In the genomic region with DNA sequence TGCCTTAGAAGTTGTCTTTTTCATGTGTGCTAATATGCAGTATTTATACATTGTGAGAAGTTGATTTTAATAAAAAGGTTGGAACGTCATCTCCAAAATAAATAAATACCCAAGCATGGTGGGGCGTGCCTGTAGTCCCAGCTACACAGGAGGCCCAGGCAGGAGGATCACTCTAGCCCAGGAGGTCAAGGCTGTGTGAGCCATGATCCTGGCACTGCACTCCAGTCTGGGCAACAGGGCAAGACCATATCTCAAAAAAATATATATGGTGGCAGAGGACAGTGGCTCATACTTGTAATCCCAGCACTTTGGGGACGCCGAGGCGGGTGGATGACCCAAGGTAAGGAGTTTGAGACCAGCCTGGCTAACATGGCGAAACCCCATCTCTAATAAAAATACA, we compare ENCODE assay signal across 25 cellular contexts. TPM values are rescaled to one million over a fixed set of nuclear protein-coding genes. Genes with fewer than 3 reads are reported as not detected.
"Had no signal": no experiment of that assay in that cellular context is flagged by ENCODE, and none has a peak within 500 bp of the region (broad histone marks: within the 10 kb centered on the region; RNA-seq: fewer than 3 reads in every experiment).

No MANE protein-coding gene starts in this region.

- H3K4me2 ChIP-seq: smooth muscle cell had no signal

- H3K9me3 Mint-ChIP-seq: memory B cell; natural killer cell; stimulated activated effector memory CD8-positive, alpha-beta T cell treated with anti-CD3 and anti-CD28 coated beads, Interleukin-12 subunit alpha, Interleukin-12 subunit beta, amount 100 ng/mL, for 72 hours; type B pancreatic cell had no signal

- H3K4me3 Mint-ChIP-seq: memory B cell; natural killer cell; stimulated activated effector memory CD8-positive, alpha-beta T cell treated with anti-CD3 and anti-CD28 coated beads, Interleukin-12 subunit alpha, Interleukin-12 subunit beta, amount 100 ng/mL, for 72 hours; type B pancreatic cell had no signal

- H3K27me3 ChIP-seq: dorsolateral prefrontal cortex, gastrocnemius medialis, ovary, right lobe of liver, stomach, thyroid gland had no signal

- H3K36me3 Mint-ChIP-seq: natural killer cell had no signal

- H3K36me3 ChIP-seq: ovary had no signal

- H3K27ac Mint-ChIP-seq: memory B cell, natural killer cell, type B pancreatic cell had no signal

- H3K4me3 ChIP-seq: dorsolateral prefrontal cortex, gastrocnemius medialis, lung, ovary, right lobe of liver, smooth muscle cell, stomach, thyroid gland had no signal

- H3K9me3 ChIP-seq: gastrocnemius medialis, ovary, right lobe of liver, stomach, thyroid gland had no signal

- FAIRE-seq: keratinocyte, urothelium cell line had no signal

- ATAC-seq: left ventricle myocardium superior; natural killer cell; right lobe of liver; stimulated activated effector memory CD8-positive, alpha-beta T cell treated with anti-CD3 and anti-CD28 coated beads, Interleukin-12 subunit alpha, Interleukin-12 subunit beta, amount 100 ng/mL, for 72 hours had no signal

- DNase-seq: cortex of kidney; effector CD4-positive, alpha-beta T cell; gastrocnemius medialis; head of caudate nucleus; left ventricle myocardium superior; natural killer cell; occipital lobe; retina; stimulated activated CD4-positive, alpha-beta T cell treated with anti-CD3 and anti-CD28 coated beads, Interleukin-12 subunit alpha, Interleukin-12 subunit beta, amount 100 ng/mL, for 4 hours; stimulated activated CD4-positive, alpha-beta T cell treated with anti-CD3 and anti-CD28 coated beads, Interleukin-1b, Interleukin-23, amount 100 ng/mL, for 48 hours; stimulated activated CD4-positive, alpha-beta T cell treated with anti-CD3 and anti-CD28 coated beads, Interleukin-4, amount 100 ng/mL, for 24 hours; stimulated activated naive CD4-positive, alpha-beta T cell treated with Interleukin-2 at 50 U/mL for 16 hours; stomach; thyroid gland had no signal

- H3K27me3 Mint-ChIP-seq: memory B cell, type B pancreatic cell had no signal

- H3K27ac ChIP-seq: dorsolateral prefrontal cortex, ovary, right lobe of liver, stomach, thyroid gland had no signal

RNA-seq across cellular contexts. Expression of a gene that starts 21.6 kb away (rescaled TPM):
- total RNA-seq: smooth muscle cell had no signal
- polyA plus RNA-seq: neural cell had no signal
